ENCODE assay signal across 8 cellular contexts in genomic region chr3:136753112-136753939, GRCh38. TPM values are rescaled to one million over a fixed set of nuclear protein-coding genes. Genes with fewer than 3 reads are reported as not detected.
A peak's percentile ranks its signal among the peaks of the same experiment; 100 is the strongest.
DNase-seq lines count a peak whose midpoint lies in the region; ATAC-seq and TF ChIP-seq lines count a peak whose summit lies in the region.

No MANE protein-coding gene starts in this region.

- no peaks in the 10 kb centered on the region for H3K9me2 ChIP-seq in OCI-LY7 (ENCODE audit: insufficient read depth, low read length)

- H3K4me1 ChIP-seq in OCI-LY7 (ENCODE audit: insufficient read depth, low read length, poor library complexity, severe bottlenecking) (peaks cover 33% of the 10 kb centered on the region), duodenal mucosa (ENCODE audit: control insufficient read depth in 1 of 2, insufficient read depth in 2 of 2, low read length in 2 of 2) (peaks cover 22 to 27% of the 10 kb centered on the region in 2 donors)

- no peaks in the 10 kb centered on the region for H4K20me1 ChIP-seq in OCI-LY7 (ENCODE audit: insufficient read depth, low read length)

- no peak; the same call in 1 of the 2 replicates for TF ChIP-seq CTCF in OCI-LY7 (conservative IDR thresholded peaks at IDR 0.05; ENCODE audit: low read length)

- H3K27ac ChIP-seq in OCI-LY7 (ENCODE audit: low read depth, low read length, poor library complexity, severe bottlenecking) (peak overlapping the region; percentile 94), duodenal mucosa (ENCODE audit: low read depth, low read length) (peak overlapping the region; percentile 98)

- peaks cover 2% of the 10 kb centered on the region for H3K36me3 Mint-ChIP-seq in activated CD4-positive, alpha-beta T cell treated with anti-CD3 and anti-CD28 coated beads for 36 hours (ENCODE audit: low read depth)
- H3K36me3 Mint-ChIP-seq in naive B cell: no peaks in the 10 kb centered on the region

- H3K4me1 Mint-ChIP-seq in activated CD4-positive, alpha-beta T cell treated with anti-CD3 and anti-CD28 coated beads for 36 hours: peaks cover 36% of the 10 kb centered on the region
- peaks cover 38 to 52% (median 48%) of the 10 kb centered on the region in 3 donors for H3K4me1 Mint-ChIP-seq in naive B cell

- peak overlapping the region; percentile 66 for H2AFZ ChIP-seq in OCI-LY7 (ENCODE audit: low read length)

- peak overlapping the region; percentile 90 for H3K4me3 ChIP-seq in OCI-LY7 (ENCODE audit: low read depth, low read length, poor library complexity, severe bottlenecking)
- peak overlapping the region; percentile 78 to 90 for H3K4me3 ChIP-seq in duodenal mucosa (ENCODE audit: low read depth in 1 of 2, low read length in 2 of 2)

- no peaks in the 10 kb centered on the region for H3K27me3 Mint-ChIP-seq in activated CD4-positive, alpha-beta T cell treated with anti-CD3 and anti-CD28 coated beads for 36 hours
- peaks cover 0 to 2% (median 0%) of the 10 kb centered on the region in 3 donors for H3K27me3 Mint-ChIP-seq in naive B cell

- TSS peak; percentile 86 for BruUV-seq in OCI-LY7 (replicated peaks; lab: Mats Ljungman, UMichigan)

- no peaks in the 10 kb centered on the region for H3K9me3 Mint-ChIP-seq in activated CD4-positive, alpha-beta T cell treated with anti-CD3 and anti-CD28 coated beads for 36 hours (ENCODE audit: low read depth)
- H3K9me3 Mint-ChIP-seq in naive B cell: peaks cover 0 to 3% (median 1%) of the 10 kb centered on the region in 7 donors

- H3K9me3 ChIP-seq in OCI-LY7 (ENCODE audit: low read length): no peaks in the 10 kb centered on the region
- no peaks in the 10 kb centered on the region for H3K9me3 ChIP-seq in duodenal mucosa (ENCODE audit: control insufficient read depth in 1 of 2, low read length in 2 of 2)

- H3K79me2 ChIP-seq in OCI-LY7 (ENCODE audit: insufficient read depth, low read depth, low read length): peaks cover 36% of the 10 kb centered on the region

- intact Hi-C loops in activated CD4-positive, alpha-beta T cell treated with anti-CD3 and anti-CD28 coated beads for 36 hours (cut with DNase I, micrococcal nuclease): loop anchor here (1.0 to 5.0 kb wide), 8 partner anchors 65 to 1433 kb away; partner anchors contain the start of genes ARMC8 (in 1 of the 2), MSL2 (in 1 of the 2), PCCB (in 1 of the 2) and PPP2R3A (in 1 of the 2)
- intact Hi-C loops in OCI-LY7 (cut with micrococcal nuclease; ENCODE audit: unreplicated experiment): loop anchor here (1.0 to 2.0 kb wide), 2 partner anchors 207 to 503 kb away; partner anchors contain the start of gene PCCB

- peak overlapping the region; percentile 98 for H3K27ac Mint-ChIP-seq in activated CD4-positive, alpha-beta T cell treated with anti-CD3 and anti-CD28 coated beads for 36 hours
- H3K27ac Mint-ChIP-seq in naive B cell: peak overlapping the region; percentile 91 to 99 (median 98)

- peak overlapping the region; percentile 83 to 88 for H3K9ac ChIP-seq in duodenal mucosa (ENCODE audit: low read depth in 1 of 2, low read length in 2 of 2)

- ATAC-seq in activated CD4-positive, alpha-beta T cell treated with anti-CD3 and anti-CD28 coated beads for 36 hours: no peak
- ATAC-seq in naive B cell (ENCODE audit: low read depth in 2 of 2) (no peak), GM21381 (IDR thresholded peaks at IDR 0.05; ENCODE audit: unreplicated experiment) (no peak)

- peak; percentile 18 for DNase-seq in activated CD4-positive, alpha-beta T cell treated with anti-CD3 and anti-CD28 coated beads for 36 hours
- no peak for DNase-seq in activated CD4-positive, alpha-beta T cell treated with anti-CD3 and anti-CD28 coated beads, Interleukin-2, amount 50 U/mL, for 4 hours
- DNase-seq in OCI-LY7 (ENCODE audit: low spot score) (peak; percentile 40), naive B cell (no peak), COR-L47 (lab: John Stamatoyannopoulos, UW) (no peak)
- no peak for DNase-seq in effector CD4-positive, alpha-beta T cell

- no peaks in the 10 kb centered on the region for H3K27me3 ChIP-seq in duodenal mucosa (ENCODE audit: control insufficient read depth in 1 of 2, insufficient read depth in 2 of 2, low read length in 2 of 2)

- CTCF ChIA-PET in activated CD4-positive, alpha-beta T cell treated with anti-CD3 and anti-CD28 coated beads for 36 hours (lab: Charles Lee): interaction anchor here (0.6 to 3.7 kb wide), 27 partner anchors 9 to 679 kb away, joined by 3 to 45 read pairs (median 4); partner anchors contain the start of genes NCK1 and PCCB
- CTCF ChIA-PET in OCI-LY7 (lab: Charles Lee; ENCODE audit: unreplicated experiment): interaction anchor here (0.6 to 1.5 kb wide), 7 partner anchors 11 to 558 kb away, joined by 3 to 21 read pairs (median 5); no protein-coding TSS in a partner anchor

- H3K4me3 Mint-ChIP-seq in activated CD4-positive, alpha-beta T cell treated with anti-CD3 and anti-CD28 coated beads for 36 hours: peak overlapping the region; percentile 86
- H3K4me3 Mint-ChIP-seq in naive B cell: peak overlapping the region; percentile 89 to 99 (median 97)

- H3K4me2 ChIP-seq in OCI-LY7 (ENCODE audit: low read length): peak overlapping the region; percentile 89

- H3K36me3 ChIP-seq in OCI-LY7 (ENCODE audit: insufficient read depth, low read length): no peaks in the 10 kb centered on the region
- H3K36me3 ChIP-seq in duodenal mucosa (ENCODE audit: control insufficient read depth in 1 of 2, insufficient read depth in 2 of 2, low read length in 2 of 2): no peaks in the 10 kb centered on the region

- POLR2A ChIA-PET in activated CD4-positive, alpha-beta T cell treated with anti-CD3 and anti-CD28 coated beads for 36 hours (lab: Charles Lee): interaction anchor here (0.6 to 2.2 kb wide), 10 partner anchors 17 to 564 kb away, joined by 4 to 46 read pairs (median 6); partner anchors contain the start of genes MSL2, NCK1, PCCB and SLC35G2
- POLR2A ChIA-PET in OCI-LY7 (lab: Charles Lee): interaction anchor here (0.6 to 3.1 kb wide), 16 partner anchors 9 to 1830 kb away, joined by 3 to 15 read pairs (median 3); partner anchors contain the start of gene NCK1

RNA-seq across cellular contexts. Expression of gene STAG1, which starts 1.1 kb away (rescaled TPM):
- 10 to 100 TPM; 27.1 to 36.0 TPM for total RNA-seq in activated CD4-positive, alpha-beta T cell treated with anti-CD3 and anti-CD28 coated beads for 36 hours
- 30.7 and 32.8 TPM in 2 replicates for total RNA-seq in OCI-LY7 (2014; rRNA removed; shearing (Covaris generic))
- 46.6 and 49.9 TPM in 2 replicates for total RNA-seq in OCI-LY7 (2022)
- 10 to 100 TPM; 14.0 to 27.7 (median 25.1) TPM for polyA plus RNA-seq in naive B cell (ENCODE audit: low read depth in 6 of 6)

Comparison
In these comparisons a context has a peak if more than half of its experiments do, and no peak if none do; other contexts are left out.
1. DNase-seq: peak in activated CD4-positive, alpha-beta T cell treated with anti-CD3 and anti-CD28 coated beads for 36 hours (single experiment) and OCI-LY7 (single experiment); none in activated CD4-positive, alpha-beta T cell treated with anti-CD3 and anti-CD28 coated beads, Interleukin-2, amount 50 U/mL, for 4 hours (0 of 2), naive B cell (single experiment), effector CD4-positive, alpha-beta T cell (single experiment) and COR-L47 (single experiment).